7 cellular contexts compared by ENCODE assay signal in the genomic region with DNA sequence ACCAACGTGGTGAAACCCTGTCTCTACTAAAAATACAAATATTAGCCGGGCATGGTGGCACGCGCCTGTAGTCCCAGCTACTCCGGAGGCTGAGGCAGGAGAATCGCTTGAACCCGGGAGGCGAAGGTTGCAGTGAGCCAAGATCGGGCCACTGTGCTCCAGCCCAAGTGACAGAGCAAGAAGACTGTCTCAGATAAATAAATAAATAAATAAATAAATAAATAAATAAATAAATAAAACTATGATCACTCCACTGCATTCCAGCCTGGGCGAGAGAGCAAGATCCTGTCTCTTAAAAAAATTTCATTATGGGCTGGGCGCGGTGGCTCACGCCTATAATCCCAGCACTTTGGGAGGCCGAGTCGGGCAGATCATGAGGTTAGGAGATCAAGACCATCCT. TPM values are rescaled to one million over a fixed set of nuclear protein-coding genes. Genes with fewer than 3 reads are reported as not detected.
A peak's percentile ranks its signal among the peaks of the same experiment; 100 is the strongest.
DNase-seq lines count a peak whose midpoint lies in the region; ATAC-seq, FAIRE-seq and TF ChIP-seq lines count a peak whose summit lies in the region.
"Not testable (repeated sequence)": the region's sequence is repeated elsewhere in the genome, so short reads cannot be mapped to it uniquely, and the experiment has no call there.

No MANE protein-coding gene starts in this region.

- H3K9me2 ChIP-seq in Karpas-422 (replicated peaks; ENCODE audit: insufficient read depth, low read length) = not testable (repeated sequence)

- not testable (repeated sequence) for H3K4me3 Mint-ChIP-seq in CD4-positive, alpha-beta T cell; stimulated activated naive B cell treated with anti-CD40 and anti-IgM and Interleukin-4, amounts not matched to agents 10 μg/mL and 1 μg/mL and 100 μg/mL, for 72 hours
- H3K4me3 Mint-ChIP-seq in astrocyte (ENCODE audit: unreplicated experiment) = peak overlapping the region; percentile 82
- H3K4me3 Mint-ChIP-seq in nephron progenitor cell = peak overlapping the region; percentile 74

- not testable (repeated sequence) for TF ChIP-seq CTCF in A549 (IDR thresholded peaks at IDR 0.05); CD4-positive, alpha-beta T cell (IDR thresholded peaks at IDR 0.05); astrocyte (IDR thresholded peaks at IDR 0.05; ENCODE audit: insufficient read depth, low read depth, low read length); cardiac muscle cell (IDR thresholded peaks at IDR 0.05; ENCODE audit: low read depth, low read length); nephron progenitor cell (IDR thresholded peaks at IDR 0.05)

- not testable (repeated sequence) for DNase-seq in A549 (ENCODE audit: low read depth in 1 of 2, low spot score in 1 of 2); CD4-positive, alpha-beta T cell; astrocyte (ENCODE audit: low read depth); cardiac muscle cell (ENCODE audit: low read depth in 1 of 2, low spot score in 1 of 2); nephron progenitor cell; stimulated activated naive B cell treated with anti-CD40 and anti-IgM and Interleukin-4, amounts not matched to agents 10 μg/mL and 1 μg/mL and 100 μg/mL, for 72 hours
- peak; percentile 20 for DNase-seq in Karpas-422

- H3K9me3 ChIP-seq in A549; CD4-positive, alpha-beta T cell (ENCODE audit: control insufficient read depth, low read length); Karpas-422 (ENCODE audit: low read length); astrocyte (ENCODE audit: insufficient read depth, low read depth, low read length); cardiac muscle cell (ENCODE audit: low read depth): not testable (repeated sequence)

- not testable (repeated sequence) for H3K27me3 ChIP-seq in CD4-positive, alpha-beta T cell (ENCODE audit: control insufficient read depth, insufficient read depth, low read length); Karpas-422 (ENCODE audit: low read length); astrocyte (ENCODE audit: insufficient read depth, low read length); cardiac muscle cell

- POLR2A ChIA-PET in A549 (lab: Yijun Ruan, JAX) = interaction anchor here (1.6 kb wide), 1 partner anchor 11 kb away, joined by 4 read pairs; no protein-coding TSS in a partner anchor
- POLR2A ChIA-PET in CD4-positive, alpha-beta T cell (lab: Charles Lee) = interaction anchor here (3.0 kb wide), 1 partner anchor 10 kb away, joined by 29 read pairs; no protein-coding TSS in a partner anchor

- H3K4me3 ChIP-seq in A549; Karpas-422 (ENCODE audit: low read length); astrocyte (ENCODE audit: insufficient read depth, low read depth, low read length); cardiac muscle cell: not testable (repeated sequence)

- CTCF ChIA-PET in A549 (lab: Yijun Ruan, JAX) = interaction anchor here (1.6 kb wide), 1 partner anchor 11 kb away, joined by 8 read pairs; no protein-coding TSS in a partner anchor
- CTCF ChIA-PET in CD4-positive, alpha-beta T cell (lab: Charles Lee) = not testable (repeated sequence)

- peaks cover 29% of the 10 kb centered on the region for H3K36me3 Mint-ChIP-seq in CD4-positive, alpha-beta T cell (ENCODE audit: low read depth)
- not testable (repeated sequence) for H3K36me3 Mint-ChIP-seq in astrocyte (ENCODE audit: low read depth, unreplicated experiment); nephron progenitor cell (ENCODE audit: low read depth); stimulated activated naive B cell treated with anti-CD40 and anti-IgM and Interleukin-4, amounts not matched to agents 10 μg/mL and 1 μg/mL and 100 μg/mL, for 72 hours

- TF ChIP-seq EP300 in A549 (IDR thresholded peaks at IDR 0.05) = not testable (repeated sequence)

- not testable (repeated sequence) for H3K9me3 Mint-ChIP-seq in CD4-positive, alpha-beta T cell; astrocyte (ENCODE audit: unreplicated experiment); nephron progenitor cell; stimulated activated naive B cell treated with anti-CD40 and anti-IgM and Interleukin-4, amounts not matched to agents 10 μg/mL and 1 μg/mL and 100 μg/mL, for 72 hours

- ATAC-seq in A549; CD4-positive, alpha-beta T cell (ENCODE audit: poor library complexity); stimulated activated naive B cell treated with anti-CD40 and anti-IgM and Interleukin-4, amounts not matched to agents 10 μg/mL and 1 μg/mL and 100 μg/mL, for 72 hours (replicated peaks): not testable (repeated sequence)

- TF ChIP-seq RAD21 in A549 (conservative IDR thresholded peaks at IDR 0.05 in 1 of 2, IDR thresholded peaks at IDR 0.05 in 1 of 2) = not testable (repeated sequence)

- not testable (repeated sequence) for H2AFZ ChIP-seq in Karpas-422 (ENCODE audit: low read length); astrocyte (ENCODE audit: low read depth, low read length)

- not testable (repeated sequence) for H3K27me3 Mint-ChIP-seq in CD4-positive, alpha-beta T cell; astrocyte (ENCODE audit: low read depth, unreplicated experiment); stimulated activated naive B cell treated with anti-CD40 and anti-IgM and Interleukin-4, amounts not matched to agents 10 μg/mL and 1 μg/mL and 100 μg/mL, for 72 hours
- peaks cover 14% of the 10 kb centered on the region for H3K27me3 Mint-ChIP-seq in nephron progenitor cell (ENCODE audit: low read depth, poor library complexity)

- H3K4me1 Mint-ChIP-seq in CD4-positive, alpha-beta T cell (ENCODE audit: low read depth) = peaks cover 40% of the 10 kb centered on the region
- H3K4me1 Mint-ChIP-seq in astrocyte (ENCODE audit: low read depth, unreplicated experiment) (peaks cover 22% of the 10 kb centered on the region), nephron progenitor cell (peaks cover 37% of the 10 kb centered on the region)
- H3K4me1 Mint-ChIP-seq in stimulated activated naive B cell treated with anti-CD40 and anti-IgM and Interleukin-4, amounts not matched to agents 10 μg/mL and 1 μg/mL and 100 μg/mL, for 72 hours = peaks cover 34 to 38% of the 10 kb centered on the region in 2 donors

- not testable (repeated sequence) for FAIRE-seq in A549 (lab: Jason Lieb, UNC); astrocyte (lab: Jason Lieb, UNC)

- TF ChIP-seq POLR2A in A549 (IDR thresholded peaks at IDR 0.05; ENCODE audit: low read length) = not testable (repeated sequence)

- not testable (repeated sequence) for H3K36me3 ChIP-seq in Karpas-422 (ENCODE audit: insufficient read depth, low read length); astrocyte (ENCODE audit: insufficient read depth, low read length); cardiac muscle cell

- peaks cover 20% of the 10 kb centered on the region for H4K20me1 ChIP-seq in Karpas-422 (ENCODE audit: insufficient read depth, low read depth, low read length)
- peaks cover 34% of the 10 kb centered on the region for H4K20me1 ChIP-seq in astrocyte (ENCODE audit: insufficient read depth, low read length)

- 90% methylated on average over 15 of the region's 15 CpGs for WGBS in A549 (ENCODE audit: missing lambda C conversion rate)

- intact Hi-C loops in CD4-positive, alpha-beta T cell (cut with DNase I, micrococcal nuclease) = not testable (repeated sequence)

- H3K9ac ChIP-seq in Karpas-422 (ENCODE audit: low read length); astrocyte (ENCODE audit: low read length): not testable (repeated sequence)

- H3K79me2 ChIP-seq in Karpas-422 (ENCODE audit: low read length) = peaks cover 34% of the 10 kb centered on the region
- peaks cover 36% of the 10 kb centered on the region for H3K79me2 ChIP-seq in astrocyte (ENCODE audit: insufficient read depth, low read length)

- not testable (repeated sequence) for H3K4me1 ChIP-seq in A549
- H3K4me1 ChIP-seq in Karpas-422 (ENCODE audit: low read length) (peaks cover 22% of the 10 kb centered on the region), astrocyte (ENCODE audit: insufficient read depth, low read length) (peaks cover 26% of the 10 kb centered on the region), cardiac muscle cell (ENCODE audit: low read depth) (peaks cover 28% of the 10 kb centered on the region)

- not testable (repeated sequence) for H3K4me2 ChIP-seq in A549; Karpas-422 (ENCODE audit: low read depth, low read length, poor library complexity, severe bottlenecking); astrocyte (ENCODE audit: low read length)

- H3K27ac ChIP-seq in A549; CD4-positive, alpha-beta T cell (ENCODE audit: low read depth, low read length); Karpas-422 (ENCODE audit: low read length); astrocyte (ENCODE audit: low read depth, low read length): not testable (repeated sequence)
- H3K27ac ChIP-seq in cardiac muscle cell = peak overlapping the region; percentile 86

- peak overlapping the region; percentile 100 for H3K27ac Mint-ChIP-seq in CD4-positive, alpha-beta T cell
- not testable (repeated sequence) for H3K27ac Mint-ChIP-seq in astrocyte (ENCODE audit: unreplicated experiment); nephron progenitor cell
- H3K27ac Mint-ChIP-seq in stimulated activated naive B cell treated with anti-CD40 and anti-IgM and Interleukin-4, amounts not matched to agents 10 μg/mL and 1 μg/mL and 100 μg/mL, for 72 hours = peak overlapping the region; percentile 32

RNA-seq across cellular contexts. Expression of a gene that starts 1.1 kb away (rescaled TPM):
- 12.8 and 14.8 TPM in 2 replicates for polyA plus RNA-seq in A549 (2011; rRNA removed)
- 38.5 and 63.7 TPM in 2 replicates for polyA plus RNA-seq in A549 (2012; cell fraction: cytosol; rRNA removed)
- polyA plus RNA-seq in A549 (2012; cell fraction: nucleus; rRNA removed) = 70.9 and 111 TPM in 2 replicates
- polyA plus RNA-seq in A549 (2017; fragmentation: RNase III; extraction: RNeasy Plus Mini Kit Qiagen cat#74134 plus additional on column Dnase treatment) = 20.9 to 23.1 TPM (median 21.7 TPM) in 3 replicates
- 4.3 and 5.5 TPM in 2 replicates for polyA minus RNA-seq in A549 (2011; rRNA and poly(A)+ RNA removed)
- 100 to 1,000 TPM; 156 to 172 TPM for total RNA-seq in CD4-positive, alpha-beta T cell
- 52.5 and 110 TPM in 2 replicates for total RNA-seq in Karpas-422 (2014; rRNA removed; shearing (Covaris generic); ENCODE audit: low replicate concordance)
- 56.7 and 61.4 TPM in 2 replicates for total RNA-seq in astrocyte
- 198 and 203 TPM in 2 replicates for total RNA-seq in cardiac muscle cell
- polyA plus RNA-seq in cardiac muscle cell = 145 and 159 TPM in 2 replicates

RNA-seq across cellular contexts. Expression of a gene that starts 18.8 kb away (rescaled TPM):
- polyA plus RNA-seq in A549 (2011; rRNA removed) (0.65 and 0.66 TPM in 2 replicates), A549 (2017; fragmentation: RNase III; extraction: RNeasy Plus Mini Kit Qiagen cat#74134 plus additional on column Dnase treatment) (4.2 to 5.6 TPM (median 5.3 TPM) in 3 replicates), cardiac muscle cell (5.9 and 14.3 TPM in 2 replicates)
- polyA plus RNA-seq in A549 (2012; cell fraction: cytosol; rRNA removed) = 4.3 and 7.9 TPM in 2 replicates
- 9.1 and 18.1 TPM in 2 replicates for polyA plus RNA-seq in A549 (2012; cell fraction: nucleus; rRNA removed)
- polyA minus RNA-seq in A549 (2011; rRNA and poly(A)+ RNA removed) = 0.58 and 1.3 TPM in 2 replicates
- 1 to 10 TPM; 7.9 to 8.2 TPM for total RNA-seq in CD4-positive, alpha-beta T cell
- 1.2 and 5.2 TPM in 2 replicates for total RNA-seq in Karpas-422 (2014; rRNA removed; shearing (Covaris generic); ENCODE audit: low replicate concordance)
- total RNA-seq in astrocyte (3.7 and 5.7 TPM in 2 replicates), cardiac muscle cell (11.2 and 16.3 TPM in 2 replicates)

RNA-seq across cellular contexts. Expression of a gene that starts 18.8 kb away (rescaled TPM):
- polyA plus RNA-seq in A549 (2011; rRNA removed) (7.6 and 11.9 TPM in 2 replicates), A549 (2017; fragmentation: RNase III; extraction: RNeasy Plus Mini Kit Qiagen cat#74134 plus additional on column Dnase treatment) (60.9 to 63.4 TPM (median 63.0 TPM) in 3 replicates), cardiac muscle cell (53.7 and 58.5 TPM in 2 replicates)
- 30.6 and 45.0 TPM in 2 replicates for polyA plus RNA-seq in A549 (2012; cell fraction: cytosol; rRNA removed)
- 52.5 and 89.2 TPM in 2 replicates for polyA plus RNA-seq in A549 (2012; cell fraction: nucleus; rRNA removed)
- polyA minus RNA-seq in A549 (2011; rRNA and poly(A)+ RNA removed) = 7.4 and 13.4 TPM in 2 replicates
- 10 to 100 TPM; 12.7 to 15.4 TPM for total RNA-seq in CD4-positive, alpha-beta T cell
- 18.4 and 23.8 TPM in 2 replicates for total RNA-seq in Karpas-422 (2014; rRNA removed; shearing (Covaris generic); ENCODE audit: low replicate concordance)
- total RNA-seq in astrocyte (72.2 and 73.4 TPM in 2 replicates), cardiac muscle cell (58.0 and 62.5 TPM in 2 replicates)

RNA-seq across cellular contexts. Expression of a gene that starts 23.0 kb away (rescaled TPM):
- polyA plus RNA-seq in A549 (2011; rRNA removed) (4.1 and 5.8 TPM in 2 replicates), A549 (2017; fragmentation: RNase III; extraction: RNeasy Plus Mini Kit Qiagen cat#74134 plus additional on column Dnase treatment) (23.9 to 28.0 TPM (median 25.7 TPM) in 3 replicates), cardiac muscle cell (9.1 and 20.8 TPM in 2 replicates)
- 22.9 and 43.9 TPM in 2 replicates for polyA plus RNA-seq in A549 (2012; cell fraction: cytosol; rRNA removed)
- polyA plus RNA-seq in A549 (2012; cell fraction: nucleus; rRNA removed) = 36.5 and 74.1 TPM in 2 replicates
- polyA minus RNA-seq in A549 (2011; rRNA and poly(A)+ RNA removed) = 2.7 and 4.3 TPM in 2 replicates
- total RNA-seq in CD4-positive, alpha-beta T cell = 10 to 100 TPM; 83.8 to 89.2 TPM
- total RNA-seq in Karpas-422 (2014; rRNA removed; shearing (Covaris generic); ENCODE audit: low replicate concordance) = 12.8 and 13.2 TPM in 2 replicates
- total RNA-seq in astrocyte (52.4 and 58.1 TPM in 2 replicates), cardiac muscle cell (5.3 and 9.3 TPM in 2 replicates)

RNA-seq across cellular contexts. Expression of a gene that starts 38.1 kb away (rescaled TPM):
- polyA plus RNA-seq in A549 (2011; rRNA removed) (5.6 and 7.3 TPM in 2 replicates), A549 (2017; fragmentation: RNase III; extraction: RNeasy Plus Mini Kit Qiagen cat#74134 plus additional on column Dnase treatment) (13.8 to 15.6 TPM (median 14.5 TPM) in 3 replicates), cardiac muscle cell (19.2 and 21.3 TPM in 2 replicates)
- 25.2 and 29.8 TPM in 2 replicates for polyA plus RNA-seq in A549 (2012; cell fraction: cytosol; rRNA removed)
- polyA plus RNA-seq in A549 (2012; cell fraction: nucleus; rRNA removed) = 73.2 and 590 TPM in 2 replicates
- polyA minus RNA-seq in A549 (2011; rRNA and poly(A)+ RNA removed) = 5.5 and 18.1 TPM in 2 replicates
- total RNA-seq in CD4-positive, alpha-beta T cell = 100 to 1,000 TPM; 106 to 114 TPM
- total RNA-seq in Karpas-422 (2014; rRNA removed; shearing (Covaris generic); ENCODE audit: low replicate concordance) = 15.7 and 16.3 TPM in 2 replicates
- total RNA-seq in astrocyte (35.5 and 36.2 TPM in 2 replicates), cardiac muscle cell (24.4 and 39.7 TPM in 2 replicates)
